ENCODE assay signal across 15 cellular contexts in the genomic region with DNA sequence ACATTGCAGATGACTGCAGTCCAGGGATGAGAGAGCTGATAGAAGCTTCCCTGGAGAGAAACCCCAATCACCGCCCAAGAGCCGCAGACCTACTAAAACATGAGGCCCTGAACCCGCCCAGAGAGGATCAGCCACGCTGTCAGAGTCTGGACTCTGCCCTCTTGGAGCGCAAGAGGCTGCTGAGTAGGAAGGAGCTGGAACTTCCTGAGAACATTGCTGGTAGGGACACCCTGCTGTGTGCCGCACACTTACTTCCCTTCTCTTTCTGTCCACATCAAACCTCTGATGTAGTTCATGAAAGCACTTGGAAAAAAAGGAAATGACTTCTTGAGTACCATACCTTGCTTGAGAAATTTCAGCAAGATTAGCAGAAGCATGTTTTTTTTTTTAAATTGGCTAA. TPM values are rescaled to one million over a fixed set of nuclear protein-coding genes. Genes with fewer than 3 reads are reported as not detected.
DNase-seq lines count a peak whose midpoint lies in the region; ATAC-seq and TF ChIP-seq lines count a peak whose summit lies in the region.
"Had no signal": no experiment of that assay in that cellular context is flagged by ENCODE, and none has a peak within 500 bp of the region (broad histone marks: within the 10 kb centered on the region; RNA-seq: fewer than 3 reads in every experiment).

No MANE protein-coding gene starts in this region.

- H3K4me3 ChIP-seq in CD8-positive, alpha-beta T cell (ENCODE audit: low read depth, low read length): no peak overlapping the region
- H3K4me3 ChIP-seq in Peyer's patch (no peak overlapping the region), parathyroid adenoma (ENCODE audit: low read depth, low read length) (no peak overlapping the region), smooth muscle cell (no peak overlapping the region)
- H3K4me3 ChIP-seq: skin epidermis had no signal

- peaks cover 5% of the 10 kb centered on the region for H4K20me1 ChIP-seq in smooth muscle cell (ENCODE audit: low read depth)

- no peaks in the 10 kb centered on the region for H3K79me2 ChIP-seq in parathyroid adenoma
- no peaks in the 10 kb centered on the region for H3K79me2 ChIP-seq in smooth muscle cell (ENCODE audit: low read depth)

- H3K4me1 ChIP-seq in CD8-positive, alpha-beta T cell (ENCODE audit: insufficient read depth, low read length): peaks cover 25% of the 10 kb centered on the region
- H3K4me1 ChIP-seq in Peyer's patch: peaks cover 0 to 15% (median 9%) of the 10 kb centered on the region in 4 donors
- no peaks in the 10 kb centered on the region for H3K4me1 ChIP-seq in parathyroid adenoma
- H3K4me1 ChIP-seq in smooth muscle cell (ENCODE audit: low read depth): no peaks in the 10 kb centered on the region

- peak overlapping the region; percentile 32 for H3K27ac Mint-ChIP-seq in CD8-positive, alpha-beta T cell
- H3K27ac Mint-ChIP-seq in type B pancreatic cell: no peak overlapping the region
- H3K27ac Mint-ChIP-seq: activated naive CD4-positive, alpha-beta T cell treated with anti-CD3 and anti-CD28 coated beads for 36 hours had no signal

- H2AFZ ChIP-seq in parathyroid adenoma: no peak overlapping the region
- no peak overlapping the region for H2AFZ ChIP-seq in smooth muscle cell (ENCODE audit: low read depth)

- H3K36me3 ChIP-seq in CD8-positive, alpha-beta T cell (ENCODE audit: insufficient read depth, low read length): no peaks in the 10 kb centered on the region
- peaks cover 0 to 48% (median 0%) of the 10 kb centered on the region in 3 donors for H3K36me3 ChIP-seq in Peyer's patch
- H3K36me3 ChIP-seq in parathyroid adenoma (ENCODE audit: control insufficient read depth, insufficient read depth, low read length): no peaks in the 10 kb centered on the region
- peaks cover 11% of the 10 kb centered on the region for H3K36me3 ChIP-seq in smooth muscle cell (ENCODE audit: low read depth)

- intact Hi-C loops in CD8-positive, alpha-beta T cell (cut with DNase I, micrococcal nuclease): loop anchor here in 1 of 2 experiments (5.0 kb wide), 1 partner anchor 37 kb away; no protein-coding TSS in a partner anchor
- intact Hi-C loops in left cardiac atrium (cut with DNase I): no loop called here

- no peak overlapping the region for H3K9ac ChIP-seq in parathyroid adenoma
- no peak overlapping the region for H3K9ac ChIP-seq in smooth muscle cell (ENCODE audit: low read depth)

- TF ChIP-seq POLR2A in Peyer's patch (IDR thresholded peaks at IDR 0.05) (no peak), GM18505 (IDR thresholded peaks at IDR 0.05; ENCODE audit: borderline replicate concordance, extremely low read depth, insufficient read depth, insufficient read length) (no peak)

- H3K4me2 ChIP-seq in parathyroid adenoma (ENCODE audit: low read length): no peak overlapping the region
- H3K4me2 ChIP-seq in smooth muscle cell: no peak overlapping the region

- no peak for TF ChIP-seq CTCF in CD8-positive, alpha-beta T cell (IDR thresholded peaks at IDR 0.05)
- TF ChIP-seq CTCF in Peyer's patch (IDR thresholded peaks at IDR 0.05) (no peak), parathyroid adenoma (IDR thresholded peaks at IDR 0.05) (no peak), type B pancreatic cell (conservative IDR thresholded peaks at IDR 0.05) (no peak), smooth muscle cell (IDR thresholded peaks at IDR 0.05; ENCODE audit: borderline replicate concordance, insufficient read depth, poor library complexity, severe bottlenecking) (no peak)

- no peaks in the 10 kb centered on the region for H3K27me3 ChIP-seq in CD8-positive, alpha-beta T cell (ENCODE audit: insufficient read depth, low read length)
- H3K27me3 ChIP-seq in Peyer's patch: no peaks in the 10 kb centered on the region
- H3K27me3 ChIP-seq in parathyroid adenoma (ENCODE audit: control insufficient read depth, insufficient read depth, low read length): no peaks in the 10 kb centered on the region
- no peaks in the 10 kb centered on the region for H3K27me3 ChIP-seq in smooth muscle cell (ENCODE audit: low read depth)

- no peak overlapping the region for H3K4me3 Mint-ChIP-seq in CD8-positive, alpha-beta T cell
- no peak overlapping the region for H3K4me3 Mint-ChIP-seq in type B pancreatic cell
- H3K4me3 Mint-ChIP-seq: activated naive CD4-positive, alpha-beta T cell treated with anti-CD3 and anti-CD28 coated beads for 36 hours; central memory CD8-positive, alpha-beta T cell; IgD-negative memory B cell had no signal

- no peak overlapping the region for H3K27ac ChIP-seq in CD8-positive, alpha-beta T cell (ENCODE audit: low read depth, low read length)
- H3K27ac ChIP-seq in Peyer's patch (peak overlapping the region in 1 of 4 donors; percentile 5), parathyroid adenoma (peak overlapping the region; percentile 27), smooth muscle cell (ENCODE audit: low read depth) (no peak overlapping the region)

- WGBS in smooth muscle cell (ENCODE audit: low lambda C conversion rate): 95% methylated on average over 6 of the region's 6 CpGs

- CTCF ChIA-PET in CD8-positive, alpha-beta T cell (lab: Charles Lee): interaction anchor here (1.1 kb wide), 1 partner anchor 66 kb away, joined by 4 read pairs; no protein-coding TSS in a partner anchor

- no peak for DNase-seq in CD8-positive, alpha-beta T cell
- peak in 2 of 3 donors; percentile 67 to 76 for DNase-seq in Peyer's patch
- DNase-seq in left cardiac atrium: peak; percentile 39
- no peak for DNase-seq in type B pancreatic cell (ENCODE audit: extremely low spot score, unreplicated experiment)
- DNase-seq in smooth muscle cell (lab: John Stamatoyannopoulos, UW; ENCODE audit: unreplicated experiment): no peak
- DNase-seq in NCI-H2029 treated with DMSO at 0.1 percent for 48 hours (lab: John Stamatoyannopoulos, UW): no peak
- DNase-seq: activated naive CD4-positive, alpha-beta T cell treated with anti-CD3 and anti-CD28 coated beads for 36 hours; EL; NCI-H2081 treated with DMSO at 0.1 percent for 48 hours; T-helper 1 cell had no signal

- no peaks in the 10 kb centered on the region for H3K9me3 ChIP-seq in CD8-positive, alpha-beta T cell (ENCODE audit: low read length)
- H3K9me3 ChIP-seq in Peyer's patch (no peaks in the 10 kb centered on the region), parathyroid adenoma (ENCODE audit: control insufficient read depth, low read length) (no peaks in the 10 kb centered on the region), smooth muscle cell (replicated peaks; ENCODE audit: low read depth) (no peaks in the 10 kb centered on the region)

- H3F3A ChIP-seq in smooth muscle cell (ENCODE audit: low read depth): no peaks in the 10 kb centered on the region

- H3K27me3 Mint-ChIP-seq in CD8-positive, alpha-beta T cell (ENCODE audit: low read depth): no peaks in the 10 kb centered on the region
- no peaks in the 10 kb centered on the region for H3K27me3 Mint-ChIP-seq in type B pancreatic cell
- H3K27me3 Mint-ChIP-seq: central memory CD8-positive, alpha-beta T cell; IgD-negative memory B cell had no signal

- POLR2A ChIA-PET in CD8-positive, alpha-beta T cell (lab: Charles Lee): no interaction called here

- no peaks in the 10 kb centered on the region for H3K9me3 Mint-ChIP-seq in CD8-positive, alpha-beta T cell
- H3K9me3 Mint-ChIP-seq in type B pancreatic cell: no peaks in the 10 kb centered on the region
- H3K9me3 Mint-ChIP-seq: activated naive CD4-positive, alpha-beta T cell treated with anti-CD3 and anti-CD28 coated beads for 36 hours; central memory CD8-positive, alpha-beta T cell; IgD-negative memory B cell had no signal

- peaks cover 28% of the 10 kb centered on the region for H3K4me1 Mint-ChIP-seq in CD8-positive, alpha-beta T cell (ENCODE audit: low read depth)
- peaks cover 20% of the 10 kb centered on the region for H3K4me1 Mint-ChIP-seq in type B pancreatic cell (ENCODE audit: unreplicated experiment)

- ATAC-seq in CD8-positive, alpha-beta T cell: no peak
- ATAC-seq in left cardiac atrium (peak; percentile 14 to 26), GM18505 (IDR thresholded peaks at IDR 0.05; ENCODE audit: unreplicated experiment) (no peak)

- peaks cover 26% of the 10 kb centered on the region for H3K36me3 Mint-ChIP-seq in CD8-positive, alpha-beta T cell
- peaks cover 21% of the 10 kb centered on the region for H3K36me3 Mint-ChIP-seq in type B pancreatic cell

RNA-seq across cellular contexts. Expression of a gene that starts 25.3 kb away (rescaled TPM):
- total RNA-seq in CD8-positive, alpha-beta T cell: 10 to 100 TPM; 42.4 to 48.6 TPM
- total RNA-seq in Peyer's patch (10 to 100 TPM in 3 of 4 donors, 1 to 10 TPM in 1; 3.5 to 19.0 (median 11.5) TPM), left cardiac atrium (10 to 100 TPM; 13.1 to 25.2 TPM), type B pancreatic cell (ENCODE audit: low replicate concordance) (22.6 and 37.3 TPM in 2 replicates), smooth muscle cell (10.4 and 23.5 TPM in 2 replicates)
- polyA plus RNA-seq in smooth muscle cell: 18.5 and 19.3 TPM in 2 replicates

Comparison
In these comparisons a context has a peak if more than half of its experiments do, and no peak if none do; other contexts are left out.
1. ATAC-seq: peak in left cardiac atrium (2 of 2); none in CD8-positive, alpha-beta T cell (single experiment) and GM18505 (single experiment).
2. DNase-seq: peak in Peyer's patch (2 of 3) and left cardiac atrium (single experiment); none in CD8-positive, alpha-beta T cell (0 of 7), type B pancreatic cell (single experiment), smooth muscle cell (single experiment) and NCI-H2029 treated with DMSO at 0.1 percent for 48 hours (single experiment).